8 cellular contexts compared by ENCODE assay signal in genomic region chr12:107131832-107132616, GRCh38. TPM values are rescaled to one million over a fixed set of nuclear protein-coding genes. Genes with fewer than 3 reads are reported as not detected.
DNase-seq lines count a peak whose midpoint lies in the region; ATAC-seq, FAIRE-seq and TF ChIP-seq lines count a peak whose summit lies in the region.

No MANE protein-coding gene starts in this region.

- TF ChIP-seq POLR2A in H54 (IDR thresholded peaks at IDR 0.05; ENCODE audit: low read depth, low read length) = no peak
- no peak for TF ChIP-seq POLR2A in prostate gland (IDR thresholded peaks at IDR 0.05)

- no peak overlapping the region for H3K4me3 Mint-ChIP-seq in CD4-positive, alpha-beta memory T cell
- no peak overlapping the region for H3K4me3 Mint-ChIP-seq in activated T-cell treated with anti-CD3 and anti-CD28 coated beads, Interleukin-2, amount 50 U/mL, for 72 hours

- H3K27me3 Mint-ChIP-seq in CD4-positive, alpha-beta memory T cell = no peaks in the 10 kb centered on the region
- H3K27me3 Mint-ChIP-seq in activated T-cell treated with anti-CD3 and anti-CD28 coated beads, Interleukin-2, amount 50 U/mL, for 72 hours (ENCODE audit: low read depth) = no peaks in the 10 kb centered on the region

- no peaks in the 10 kb centered on the region for H3K9me3 ChIP-seq in CD4-positive, alpha-beta memory T cell (ENCODE audit: control insufficient read depth in 1 of 2, low read length in 2 of 2)
- no peaks in the 10 kb centered on the region for H3K9me3 ChIP-seq in prostate gland

- H3K9me3 Mint-ChIP-seq in CD4-positive, alpha-beta memory T cell = no peaks in the 10 kb centered on the region
- no peaks in the 10 kb centered on the region for H3K9me3 Mint-ChIP-seq in activated T-cell treated with anti-CD3 and anti-CD28 coated beads, Interleukin-2, amount 50 U/mL, for 72 hours

- no peaks in the 10 kb centered on the region for H3K4me1 ChIP-seq in CD4-positive, alpha-beta memory T cell (ENCODE audit: insufficient read depth, low read length)
- H3K4me1 ChIP-seq in prostate gland (replicated peaks) = no peaks in the 10 kb centered on the region

- TF ChIP-seq CTCF in prostate gland (IDR thresholded peaks at IDR 0.05) = peak; percentile 47 to 87 (median 82)

- peak in 4 of 5 donors; percentile 42 to 49 (median 45) for DNase-seq in CD4-positive, alpha-beta memory T cell
- DNase-seq in H54 (ENCODE audit: insufficient read length, low spot score) (peak; percentile 47), NCI-H345 treated with DMSO at 0.1 percent for 48 hours (lab: John Stamatoyannopoulos, UW; ENCODE audit: unreplicated experiment) (peak; percentile 94), glomerular visceral epithelial cell (ENCODE audit: extremely low spot score) (peak; percentile 71), prostate gland (ENCODE audit: low spot score) (peak; percentile 42)
- DNase-seq in activated T-cell treated with anti-CD3 and anti-CD28 coated beads, Interleukin-2, amount 50 U/mL, for 72 hours = peak; percentile 3 to 13
- no peak for DNase-seq in activated naive CD4-positive, alpha-beta T cell (lab: John Stamatoyannopoulos, UW)

- FAIRE-seq in H54 (lab: Jason Lieb, UNC) = peak; percentile 92

- ATAC-seq in activated T-cell treated with anti-CD3 and anti-CD28 coated beads, Interleukin-2, amount 50 U/mL, for 72 hours (replicated peaks in 1 of 2) = no peak
- no peak for ATAC-seq in HG03442 (IDR thresholded peaks at IDR 0.05; ENCODE audit: unreplicated experiment)

- peaks cover 0 to 6% (median under 1%) of the 10 kb centered on the region in 4 donors for H3K4me1 Mint-ChIP-seq in CD4-positive, alpha-beta memory T cell
- H3K4me1 Mint-ChIP-seq in activated T-cell treated with anti-CD3 and anti-CD28 coated beads, Interleukin-2, amount 50 U/mL, for 72 hours (ENCODE audit: low read depth) = no peaks in the 10 kb centered on the region

- WGBS in prostate gland = 28% methylated on average over 10 of the region's 10 CpGs

- no peaks in the 10 kb centered on the region for H3K36me3 ChIP-seq in CD4-positive, alpha-beta memory T cell (ENCODE audit: insufficient read depth, low read length)
- H3K36me3 ChIP-seq in prostate gland = no peaks in the 10 kb centered on the region

- POLR2A ChIA-PET in CD4-positive, alpha-beta memory T cell (lab: Charles Lee; ENCODE audit: partially characterized antibody) = interaction anchor here (0.5 to 1.5 kb wide), 4 partner anchors 192 to 474 kb away, joined by 3 to 4 read pairs (median 3); no protein-coding TSS in a partner anchor

- no peak overlapping the region for H3K4me3 ChIP-seq in CD4-positive, alpha-beta memory T cell (ENCODE audit: low read length in 2 of 2)
- no peak overlapping the region for H3K4me3 ChIP-seq in prostate gland

- H3K36me3 Mint-ChIP-seq in CD4-positive, alpha-beta memory T cell = no peaks in the 10 kb centered on the region
- H3K36me3 Mint-ChIP-seq in activated T-cell treated with anti-CD3 and anti-CD28 coated beads, Interleukin-2, amount 50 U/mL, for 72 hours (ENCODE audit: insufficient read depth in 2 of 2) = no peaks in the 10 kb centered on the region

- CTCF ChIA-PET in CD4-positive, alpha-beta memory T cell (lab: Charles Lee; ENCODE audit: partially characterized antibody) = interaction anchor here (0.6 to 8.1 kb wide), 49 partner anchors 9 to 983 kb away, joined by 3 to 313 read pairs (median 4); no protein-coding TSS in a partner anchor

- H3K27ac Mint-ChIP-seq in CD4-positive, alpha-beta memory T cell = peak overlapping the region in 1 of 7 donors; percentile 62
- H3K27ac Mint-ChIP-seq in activated T-cell treated with anti-CD3 and anti-CD28 coated beads, Interleukin-2, amount 50 U/mL, for 72 hours = no peak overlapping the region

- no peaks in the 10 kb centered on the region for H3K27me3 ChIP-seq in CD4-positive, alpha-beta memory T cell (ENCODE audit: insufficient read depth, low read length)
- no peaks in the 10 kb centered on the region for H3K27me3 ChIP-seq in prostate gland (replicated peaks; ENCODE audit: insufficient read depth)

- H3K27ac ChIP-seq in CD4-positive, alpha-beta memory T cell (ENCODE audit: low read depth, low read length) = no peak overlapping the region
- H3K27ac ChIP-seq in prostate gland = no peak overlapping the region

- intact Hi-C loops in CD4-positive, alpha-beta memory T cell (cut with micrococcal nuclease) = loop anchor here (1.0 to 5.0 kb wide), 4 partner anchors 187 to 755 kb away; a partner anchor contains a TSS
- intact Hi-C loops in prostate gland (cut with DNase I) = loop anchor here (2.0 kb wide), 1 partner anchor 475 kb away; no protein-coding TSS in a partner anchor

RNA-seq across cellular contexts. Expression of gene CRY1, which starts 38.7 kb away (rescaled TPM):
- 10 to 100 TPM; 31.1 to 32.2 TPM for total RNA-seq in CD4-positive, alpha-beta memory T cell
- 10 to 100 TPM; 27.6 to 37.3 TPM for polyA plus RNA-seq in CD4-positive, alpha-beta memory T cell
- 10 to 100 TPM; 24.1 to 25.8 TPM for total RNA-seq in activated T-cell treated with anti-CD3 and anti-CD28 coated beads, Interleukin-2, amount 50 U/mL, for 72 hours
- total RNA-seq in prostate gland = 10 to 100 TPM; 15.7 to 35.2 TPM

Comparison
In these comparisons a context has a peak if more than half of its experiments do, and no peak if none do; other contexts are left out.
1. DNase-seq: peak in CD4-positive, alpha-beta memory T cell (4 of 5), H54 (single experiment), NCI-H345 treated with DMSO at 0.1 percent for 48 hours (single experiment), activated T-cell treated with anti-CD3 and anti-CD28 coated beads, Interleukin-2, amount 50 U/mL, for 72 hours (2 of 2), glomerular visceral epithelial cell (single experiment) and prostate gland (single experiment); none in activated naive CD4-positive, alpha-beta T cell (0 of 4).